Comparison of ENCODE assay signal across 11 cellular contexts in genomic region chr22:17897411-17897810, GRCh38.
"Had no signal": no experiment of that assay in that cellular context is flagged by ENCODE, and none has a peak within 500 bp of the region (broad histone marks: within the 10 kb centered on the region; RNA-seq: fewer than 3 reads in every experiment).

No MANE protein-coding gene starts in this region.

- DNase-seq: activated CD4-positive, alpha-beta T cell treated with anti-CD3 and anti-CD28 coated beads for 1 hour; activated CD4-positive, alpha-beta T cell treated with anti-CD3 and anti-CD28 coated beads, Interleukin-2, amount 50 U/mL, for 48 hours; activated effector memory CD4-positive, alpha-beta T cell treated with anti-CD3 and anti-CD28 coated beads, Interleukin-2, amount 50 U/mL, for 16 hours; activated T-cell treated with anti-CD3 and anti-CD28 coated beads, Interleukin-2, amount 50 U/mL, for 4 hours; brain microvascular endothelial cell; pancreas; stimulated activated CD4-positive, alpha-beta T cell treated with anti-CD3 and anti-CD28 coated beads, Interleukin-12 subunit alpha, Interleukin-12 subunit beta, amount 100 ng/mL, for 4 hours; stimulated activated naive CD4-positive, alpha-beta T cell had no signal

- H3K27me3 Mint-ChIP-seq: activated naive CD8-positive, alpha-beta T cell had no signal

- H3K4me3 ChIP-seq: pancreas had no signal

- H3K4me1 ChIP-seq: pancreas had no signal

- H3K27ac Mint-ChIP-seq: activated naive CD8-positive, alpha-beta T cell had no signal

- H3K27me3 ChIP-seq: brain microvascular endothelial cell, pancreas had no signal

- H3K9me3 Mint-ChIP-seq: activated T-cell treated with anti-CD3 and anti-CD28 coated beads, Interleukin-2, amount 50 U/mL, for 4 hours; neural crest cell had no signal

- ATAC-seq: activated T-cell treated with anti-CD3 and anti-CD28 coated beads, Interleukin-2, amount 50 U/mL, for 4 hours; esophagus mucosa had no signal

- H3K4me3 Mint-ChIP-seq: activated naive CD8-positive, alpha-beta T cell; activated T-cell treated with anti-CD3 and anti-CD28 coated beads, Interleukin-2, amount 50 U/mL, for 4 hours; neural crest cell had no signal

- H3K27ac ChIP-seq: brain microvascular endothelial cell had no signal

- H3K9me3 ChIP-seq: pancreas had no signal
